Comparison of ENCODE assay signal across 21 cellular contexts in genomic region chr22:41364955-41365354, GRCh38.
"Had no signal": no experiment of that assay in that cellular context is flagged by ENCODE, and none has a peak within 500 bp of the region (broad histone marks: within the 10 kb centered on the region; RNA-seq: fewer than 3 reads in every experiment).

No MANE protein-coding gene starts in this region.

- H3K4me3 ChIP-seq: colonic mucosa, right atrium auricular region, suprapubic skin had no signal

- H3K27ac ChIP-seq: colonic mucosa, foreskin keratinocyte, right atrium auricular region, suprapubic skin had no signal

- H3K36me3 ChIP-seq: colonic mucosa, right atrium auricular region, suprapubic skin had no signal

- H3K9me3 ChIP-seq: colonic mucosa, right atrium auricular region, suprapubic skin had no signal

- DNase-seq: activated CD4-positive, alpha-beta T cell treated with anti-CD3 and anti-CD28 coated beads, Interleukin-2, amount 50 U/mL, for 1 hour; activated CD4-positive, CD25-positive, alpha-beta regulatory T cell treated with anti-CD3 and anti-CD28 coated beads, Interleukin-2, amount 50 U/mL, for 72 hours; activated CD8-positive, alpha-beta memory T cell treated with anti-CD3 and anti-CD28 coated beads, Interleukin-2, amount 50 U/mL, for 4 hours; activated effector memory CD4-positive, alpha-beta T cell treated with Interleukin-2 at 50 U/mL for 16 hours; activated naive CD4-positive, alpha-beta T cell treated with anti-CD3 and anti-CD28 coated beads, Interleukin-2, amount 50 U/mL, for 16 hours; activated T-cell treated with anti-CD3 and anti-CD28 coated beads, Interleukin-2, amount 50 U/mL, for 4 hours; aorta; colonic mucosa; foreskin keratinocyte; glutamatergic neuron; hypothalamus; islet precursor cell; left colon; nephron progenitor cell; occipital lobe; stimulated activated CD4-positive, alpha-beta T cell treated with anti-CD3 and anti-CD28 coated beads, Interleukin-2, amount 100 ng/mL, for 24 hours; stimulated activated naive CD8-positive, alpha-beta T cell treated with anti-CD3 and anti-CD28 coated beads, Interleukin-15, Interleukin-2, amounts not matched to agents 100 U/mL and 50 U/mL, for 24 hours; T-helper 1 cell; T1000 had no signal

- H3K27me3 ChIP-seq: colonic mucosa, right atrium auricular region, suprapubic skin had no signal

- ATAC-seq: activated T-cell treated with anti-CD3 and anti-CD28 coated beads, Interleukin-2, amount 50 U/mL, for 4 hours; foreskin keratinocyte; left colon; stimulated activated naive CD8-positive, alpha-beta T cell treated with anti-CD3 and anti-CD28 coated beads, Interleukin-15, Interleukin-2, amounts not matched to agents 100 U/mL and 50 U/mL, for 24 hours had no signal
